Comparison of ENCODE assay signal across 24 cellular contexts in the genomic region with DNA sequence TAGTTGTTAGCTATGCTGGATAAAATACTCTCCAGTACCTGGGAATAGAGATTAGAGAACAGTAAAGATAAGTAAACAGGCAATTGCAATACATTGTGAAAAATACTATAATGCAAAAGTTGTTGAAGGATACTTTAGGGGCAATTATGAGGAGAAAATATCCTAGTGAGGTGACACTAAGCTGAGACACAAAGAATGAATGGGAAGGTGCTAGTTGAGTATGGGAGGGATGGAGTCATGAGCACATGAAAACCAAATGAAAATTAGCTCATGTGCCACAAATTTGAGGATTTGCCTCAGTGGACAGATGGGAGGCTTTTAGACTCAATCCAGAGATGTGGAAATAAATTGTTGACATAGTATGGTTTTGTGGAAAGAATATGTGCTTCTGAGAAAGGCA.
"Had no signal": no experiment of that assay in that cellular context is flagged by ENCODE, and none has a peak within 500 bp of the region (broad histone marks: within the 10 kb centered on the region; RNA-seq: fewer than 3 reads in every experiment).

No MANE protein-coding gene starts in this region.

- DNase-seq: stimulated activated CD4-positive, alpha-beta T cell treated with anti-CD3 and anti-CD28 coated beads, Interleukin-2, amount 100 ng/mL, for 48 hours; stimulated activated CD4-positive, alpha-beta T cell treated with anti-CD3 and anti-CD28 coated beads, Interleukin-4, amount 100 ng/mL, for 1 hour; stimulated activated CD4-positive, alpha-beta T cell treated with anti-CD3 and anti-CD28 coated beads, Interleukin-4, amount 100 ng/mL, for 24 hours; stimulated activated CD4-positive, alpha-beta T cell treated with anti-CD3 and anti-CD28 coated beads, Interleukin-4, amount 100 ng/mL, for 4 hours; stimulated activated CD8-positive, alpha-beta memory T cell treated with anti-CD3 and anti-CD28 coated beads, Interleukin-4, amount 100 ng/mL, for 48 hours; stimulated activated naive B cell treated with anti-CD40 and anti-IgM and Interleukin-4, amounts not matched to agents 10 μg/mL and 1 μg/mL and 100 μg/mL, for 72 hours; stimulated activated naive CD4-positive, alpha-beta T cell; stimulated activated naive CD4-positive, alpha-beta T cell treated with Interleukin-2 at 50 U/mL for 16 hours; stimulated activated naive CD8-positive, alpha-beta T cell treated with anti-CD3 and anti-CD28 coated beads, Interleukin-15, amount 100 ng/mL, for 72 hours; stimulated activated naive CD8-positive, alpha-beta T cell treated with anti-CD3 and anti-CD28 coated beads, Interleukin-15, Interleukin-2, amounts not matched to agents 100 U/mL and 50 U/mL, for 24 hours; stomach; substantia nigra; testis; thyroid gland; tibial artery; transverse colon; trophoblast cell; upper lobe of left lung; upper lobe of right lung; uterus had no signal

- H3K4me1 ChIP-seq: stomach, suprapubic skin, testis, thyroid gland, tibial artery, tibial nerve, transverse colon, upper lobe of left lung, upper lobe of right lung, uterus, vagina had no signal

- H3K27me3 ChIP-seq: stomach, suprapubic skin, testis, thyroid gland, tibial artery, tibial nerve, transverse colon, upper lobe of left lung, upper lobe of right lung, uterus, vagina had no signal

- H3K27ac ChIP-seq: stomach, suprapubic skin, testis, thoracic aorta, thyroid gland, tibial artery, tibial nerve, transverse colon, upper lobe of left lung, upper lobe of right lung, uterus, vagina had no signal

- H3K36me3 ChIP-seq: stomach, suprapubic skin, thoracic aorta, thyroid gland, tibial artery, tibial nerve, transverse colon, upper lobe of left lung, upper lobe of right lung, uterus, vagina had no signal

- H3K4me3 ChIP-seq: stomach, suprapubic skin, testis, thoracic aorta, thyroid gland, tibial artery, tibial nerve, transverse colon, upper lobe of left lung, upper lobe of right lung, uterus, vagina had no signal

- H3K9me3 ChIP-seq: testis, thoracic aorta, thyroid gland, transverse colon, upper lobe of left lung, upper lobe of right lung, uterus, vagina had no signal
